Comparison of ENCODE assay signal across 10 cellular contexts in genomic region chr5:140557965-140558364, GRCh38. TPM values are rescaled to one million over a fixed set of nuclear protein-coding genes. Genes with fewer than 3 reads are reported as not detected.
DNase-seq lines count a peak whose midpoint lies in the region; ATAC-seq, FAIRE-seq and TF ChIP-seq lines count a peak whose summit lies in the region.
"Had no signal": no experiment of that assay in that cellular context is flagged by ENCODE, and none has a peak within 500 bp of the region (broad histone marks: within the 10 kb centered on the region; RNA-seq: fewer than 3 reads in every experiment).

No MANE protein-coding gene starts in this region.

- peak overlapping the region; percentile 81 for H3K4me2 ChIP-seq in DOHH2 (ENCODE audit: low read length)

- no peaks in the 10 kb centered on the region for H3K9me3 ChIP-seq in DOHH2 (ENCODE audit: control insufficient read depth, insufficient read depth, low read length)
- no peaks in the 10 kb centered on the region for H3K9me3 ChIP-seq in Peyer's patch
- H3K9me3 ChIP-seq in psoas muscle: no peaks in the 10 kb centered on the region

- no peak for TF ChIP-seq POLR2A in Peyer's patch (IDR thresholded peaks at IDR 0.05)

- H3K36me3 ChIP-seq in DOHH2 (ENCODE audit: control insufficient read depth, low read length) (peaks cover 37% of the 10 kb centered on the region), Peyer's patch (peaks cover 0 to 22% (median 0%) of the 10 kb centered on the region in 3 donors), psoas muscle (ENCODE audit: insufficient read depth in 1 of 2, low read depth in 1 of 2) (peaks cover 0 to 46% of the 10 kb centered on the region in 2 donors)

- no peak for ATAC-seq in psoas muscle
- no peak for ATAC-seq in HG03354 (IDR thresholded peaks at IDR 0.05; ENCODE audit: poor library complexity, severe bottlenecking, unreplicated experiment)
- ATAC-seq in HG02970 (IDR thresholded peaks at IDR 0.05; ENCODE audit: low FRiP score, unreplicated experiment): no peak

- peak in 1 of 3 donors; percentile 11 for DNase-seq in Peyer's patch
- no peak for DNase-seq in epithelial cell of prostate (ENCODE audit: low read depth, low spot score)
- DNase-seq in psoas muscle: no peak
- no peak for DNase-seq in COR-L47 (lab: John Stamatoyannopoulos, UW)
- no peak for DNase-seq in D721Med (ENCODE audit: insufficient read length, low spot score)

- TF ChIP-seq CTCF in DOHH2 (IDR thresholded peaks at IDR 0.05; ENCODE audit: low read depth, low read length, poor library complexity, severe bottlenecking): no peak
- TF ChIP-seq CTCF in Peyer's patch (IDR thresholded peaks at IDR 0.05): no peak
- no peak for TF ChIP-seq CTCF in psoas muscle (IDR thresholded peaks at IDR 0.05)
- no peak for TF ChIP-seq CTCF in D721Med (IDR thresholded peaks at IDR 0.05; ENCODE audit: insufficient read depth, missing control alignments)

- H3K27ac ChIP-seq in DOHH2 (ENCODE audit: low read depth, low read length) (peak overlapping the region; percentile 47), Peyer's patch (peak overlapping the region; percentile 84 to 92 (median 90)), epithelial cell of prostate (peak overlapping the region; percentile 73), psoas muscle (peak overlapping the region; percentile 94)

- H3K9me2 ChIP-seq in DOHH2 (replicated peaks; ENCODE audit: control insufficient read depth, low read length): no peaks in the 10 kb centered on the region

- WGBS in psoas muscle, 3 donors: 78 to 86% (median 85%) methylated on average over 3 of the region's 3 CpGs

- H3K27me3 ChIP-seq in DOHH2 (ENCODE audit: control insufficient read depth, low read length) (no peaks in the 10 kb centered on the region), Peyer's patch (no peaks in the 10 kb centered on the region), psoas muscle (ENCODE audit: insufficient read depth in 3 of 3, low read length in 2 of 3) (no peaks in the 10 kb centered on the region)

- intact Hi-C loops in psoas muscle (cut with DNase I): no loop called here

- H3K79me2 ChIP-seq in DOHH2 (ENCODE audit: control insufficient read depth, low read length): peaks cover 43% of the 10 kb centered on the region

- H3K4me1 ChIP-seq in DOHH2 (ENCODE audit: control insufficient read depth, low read length) (peaks cover 38% of the 10 kb centered on the region), Peyer's patch (peaks cover 0 to 17% (median 6%) of the 10 kb centered on the region in 4 donors), psoas muscle (peaks cover 36% of the 10 kb centered on the region)

- no peaks in the 10 kb centered on the region for H4K20me1 ChIP-seq in DOHH2 (ENCODE audit: control insufficient read depth, insufficient read depth, low read depth, low read length)

- peak overlapping the region; percentile 93 for H3K4me3 ChIP-seq in DOHH2 (ENCODE audit: low read length)
- H3K4me3 ChIP-seq in Peyer's patch: no peak overlapping the region
- peak overlapping the region; percentile 86 for H3K4me3 ChIP-seq in psoas muscle

- FAIRE-seq in D721Med (lab: Jason Lieb, UNC): no peak
- FAIRE-seq: islet of Langerhans had no signal

- no peaks in the 10 kb centered on the region for H3F3A ChIP-seq in DOHH2 (ENCODE audit: control insufficient read depth, insufficient read depth)

RNA-seq across cellular contexts. Expression of gene SRA1, which starts 0.7 kb away (rescaled TPM):
- total RNA-seq in Peyer's patch (10 to 100 TPM; 19.8 to 38.6 (median 27.5) TPM), psoas muscle (10 to 100 TPM; 33.4 to 58.5 (median 37.6) TPM)
- 10 to 100 TPM; 36.9 to 78.0 (median 58.6) TPM for polyA plus RNA-seq in psoas muscle

RNA-seq across cellular contexts. Expression of gene APBB3, which starts 6.4 kb away (rescaled TPM):
- 10 to 100 TPM; 21.7 to 78.5 (median 62.4) TPM for total RNA-seq in Peyer's patch
- 10 to 100 TPM in 3 of 4 donors, 1 to 10 TPM in 1; 9.5 to 25.4 (median 16.4) TPM for total RNA-seq in psoas muscle
- polyA plus RNA-seq in psoas muscle: 1 to 10 TPM; 4.3 to 7.6 (median 6.6) TPM

RNA-seq across cellular contexts. Expression of gene SLC35A4, which starts 6.7 kb away (rescaled TPM):
- total RNA-seq in Peyer's patch (10 to 100 TPM; 41.9 to 51.3 (median 49.9) TPM), psoas muscle (100 to 1,000 TPM in 3 of 4 donors, 10 to 100 TPM in 1; 95.7 to 129 (median 117) TPM)
- polyA plus RNA-seq in psoas muscle: 100 to 1,000 TPM in 1 of 3 donors, 10 to 100 TPM in 2; 49.9 to 149 (median 99.6) TPM

RNA-seq across cellular contexts. Expression of gene EIF4EBP3, which starts 10.5 kb away (rescaled TPM):
- 10 to 100 TPM in 3 of 4 donors, not detected in 1; 32.4 to 46.1 (median 32.9) TPM for total RNA-seq in Peyer's patch
- total RNA-seq in psoas muscle: 100 to 1,000 TPM in 1 of 4 donors, 10 to 100 TPM in 3; 31.7 to 116 (median 40.5) TPM
- 10 to 100 TPM; 43.8 to 81.8 (median 64.2) TPM for polyA plus RNA-seq in psoas muscle
- total RNA-seq: M059J had no signal

Comparison
In these comparisons a context has a peak if more than half of its experiments do, and no peak if none do; other contexts are left out.
1. H3K4me3 ChIP-seq: peak in DOHH2 (single experiment) and psoas muscle (single experiment); none in Peyer's patch (0 of 4).
2. Peak in every context shown above with its lines, with median percentiles within 50 percentile points of each other: H3K27ac ChIP-seq.